In the genomic region with DNA sequence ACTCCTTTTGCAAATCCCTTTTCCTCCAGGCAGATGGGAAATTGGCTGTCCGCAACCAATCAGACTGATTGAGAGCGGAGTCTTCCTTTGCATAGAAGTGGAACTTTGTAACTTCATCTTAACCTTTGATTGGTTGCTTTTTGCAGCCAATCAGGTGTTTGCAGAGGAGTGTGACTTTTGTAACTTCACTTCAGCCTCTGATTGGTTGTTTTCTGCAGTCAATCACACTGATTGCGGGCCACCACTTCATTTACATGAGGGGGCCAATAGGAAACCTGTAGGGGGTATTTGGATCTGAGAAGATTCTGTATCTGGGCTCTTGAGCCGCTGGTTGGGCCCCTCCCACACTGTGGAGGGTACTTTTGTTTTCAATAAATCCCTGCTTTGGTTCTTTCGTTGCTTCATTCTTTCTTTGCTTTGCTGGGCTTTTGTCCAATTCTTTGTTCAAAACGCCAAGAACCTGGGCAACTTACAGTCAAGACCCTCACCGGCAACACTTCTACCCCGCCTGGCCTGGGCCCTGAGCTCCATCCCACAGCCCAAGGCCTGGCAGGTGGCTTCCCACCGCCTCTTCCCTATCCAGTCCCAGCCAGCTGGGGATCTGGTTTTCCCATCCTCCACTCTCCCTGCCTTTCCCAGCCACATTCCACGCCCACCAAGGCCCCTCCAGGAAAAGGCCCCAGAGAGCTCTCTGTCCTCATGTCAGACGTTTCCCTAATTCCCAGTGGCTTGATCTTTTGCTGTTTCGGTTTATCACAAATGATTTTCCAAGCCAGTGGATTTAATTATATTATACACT, we compare ENCODE assay signal across 22 cellular contexts.
A peak's percentile ranks its signal among the peaks of the same experiment; 100 is the strongest.
DNase-seq lines count a peak whose midpoint lies in the region; ATAC-seq and TF ChIP-seq lines count a peak whose summit lies in the region.
"Had no signal": no experiment of that assay in that cellular context is flagged by ENCODE, and none has a peak within 500 bp of the region (broad histone marks: within the 10 kb centered on the region; RNA-seq: fewer than 3 reads in every experiment).

No MANE protein-coding gene starts in this region.

- CTCF ChIA-PET in A673 (lab: Charles Lee): no interaction called here

- no peak overlapping the region for H3K27ac ChIP-seq in A673 (ENCODE audit: low read depth, low read length, poor library complexity, severe bottlenecking)
- H3K27ac ChIP-seq in HUES48 (ENCODE audit: low read depth, low read length): peak overlapping the region; percentile 43
- no peak overlapping the region for H3K27ac ChIP-seq in caudate nucleus (ENCODE audit: low read depth, low read length)
- H3K27ac ChIP-seq: gastroesophageal sphincter, neutrophil, prostate gland, sigmoid colon, transverse colon had no signal

- TF ChIP-seq CTCF in A673 (conservative IDR thresholded peaks at IDR 0.05; ENCODE audit: low read depth, low read length): no peak

- intact Hi-C loops in A673 (cut with micrococcal nuclease; ENCODE audit: unreplicated experiment) (no loop called here), left colon (cut with DNase I, micrococcal nuclease) (no loop called here)

- DNase-seq in A673 (ENCODE audit: low spot score) (peak; percentile 29), astrocyte of the hippocampus (ENCODE audit: low read depth, low spot score) (peak; percentile 37), iPS-NIHi7 (ENCODE audit: extremely low spot score) (peak; percentile 57), left colon (no peak), caudate nucleus (lab: John Stamatoyannopoulos, UW) (no peak), RKO (ENCODE audit: low spot score) (no peak)
- DNase-seq in activated CD4-positive, alpha-beta T cell treated with anti-CD3 and anti-CD28 coated beads for 1 hour: no peak
- DNase-seq: activated naive CD4-positive, alpha-beta T cell treated with anti-CD3 and anti-CD28 coated beads for 36 hours; CD8-positive, alpha-beta memory T cell; hippocampal formation; mammary epithelial cell; NCI-H1694; NCI-H2171 treated with DMSO at 0.1 percent for 48 hours; NCI-H524; RPMI8226; sigmoid colon; stimulated activated CD4-positive, alpha-beta T cell treated with anti-CD3 and anti-CD28 coated beads, Interleukin-15, amount 100 ng/mL, for 24 hours; transverse colon had no signal

- H3K9me3 ChIP-seq in A673 (ENCODE audit: low read depth, low read length, poor library complexity, severe bottlenecking) (no peaks in the 10 kb centered on the region), HUES48 (ENCODE audit: control insufficient read depth, insufficient read depth, low read length) (no peaks in the 10 kb centered on the region)
- H3K9me3 ChIP-seq: neutrophil, prostate gland, sigmoid colon, transverse colon had no signal

- no peak for ATAC-seq in left colon
- ATAC-seq: gastroesophageal sphincter had no signal

- H3K36me3 ChIP-seq in A673 (ENCODE audit: insufficient read depth, low read length, poor library complexity, severe bottlenecking): no peaks in the 10 kb centered on the region
- peaks cover 4% of the 10 kb centered on the region; the same call in 1 of the 2 replicates for H3K36me3 ChIP-seq in HUES48 (ENCODE audit: control insufficient read depth, insufficient read depth, low read length)
- H3K36me3 ChIP-seq: gastroesophageal sphincter, neutrophil, prostate gland, sigmoid colon, transverse colon had no signal

- H3K4me1 ChIP-seq in A673 (ENCODE audit: insufficient read depth, low read length, poor library complexity, severe bottlenecking) (no peaks in the 10 kb centered on the region), HUES48 (ENCODE audit: control insufficient read depth, insufficient read depth, low read length) (peaks cover 4% of the 10 kb centered on the region; the same call in 1 of the 2 replicates)
- H3K4me1 ChIP-seq: gastroesophageal sphincter, prostate gland, sigmoid colon, transverse colon had no signal

- POLR2A ChIA-PET in A673 (lab: Charles Lee; ENCODE audit: low non-redundant PET): no interaction called here

- H3K4me3 ChIP-seq in A673 (ENCODE audit: low read depth, low read length, poor library complexity, severe bottlenecking) (no peak overlapping the region), HUES48 (ENCODE audit: low read depth, low read length) (no peak overlapping the region)
- H3K4me3 ChIP-seq: gastroesophageal sphincter, prostate gland, sigmoid colon, transverse colon had no signal

- BruUV-seq in A673 (replicated peaks; lab: Mats Ljungman, UMichigan): no TSS peak

- no peak overlapping the region for H3K9ac ChIP-seq in HUES48 (ENCODE audit: low read depth, low read length)

- no peaks in the 10 kb centered on the region for H3K27me3 ChIP-seq in A673 (replicated peaks; ENCODE audit: insufficient read depth, low read depth, low read length, poor library complexity)
- H3K27me3 ChIP-seq in HUES48 (ENCODE audit: control insufficient read depth, insufficient read depth, low read length): no peaks in the 10 kb centered on the region
- H3K27me3 ChIP-seq: gastroesophageal sphincter, neutrophil, sigmoid colon, transverse colon had no signal

Comparison
In these comparisons a context has a peak if more than half of its experiments do, and no peak if none do; other contexts are left out.
1. DNase-seq: peak in A673 (single experiment), astrocyte of the hippocampus (single experiment) and iPS-NIHi7 (single experiment); none in left colon (0 of 2), caudate nucleus (0 of 61), RKO (single experiment) and activated CD4-positive, alpha-beta T cell treated with anti-CD3 and anti-CD28 coated beads for 1 hour (single experiment).